8 cellular contexts compared by ENCODE assay signal in the genomic region with DNA sequence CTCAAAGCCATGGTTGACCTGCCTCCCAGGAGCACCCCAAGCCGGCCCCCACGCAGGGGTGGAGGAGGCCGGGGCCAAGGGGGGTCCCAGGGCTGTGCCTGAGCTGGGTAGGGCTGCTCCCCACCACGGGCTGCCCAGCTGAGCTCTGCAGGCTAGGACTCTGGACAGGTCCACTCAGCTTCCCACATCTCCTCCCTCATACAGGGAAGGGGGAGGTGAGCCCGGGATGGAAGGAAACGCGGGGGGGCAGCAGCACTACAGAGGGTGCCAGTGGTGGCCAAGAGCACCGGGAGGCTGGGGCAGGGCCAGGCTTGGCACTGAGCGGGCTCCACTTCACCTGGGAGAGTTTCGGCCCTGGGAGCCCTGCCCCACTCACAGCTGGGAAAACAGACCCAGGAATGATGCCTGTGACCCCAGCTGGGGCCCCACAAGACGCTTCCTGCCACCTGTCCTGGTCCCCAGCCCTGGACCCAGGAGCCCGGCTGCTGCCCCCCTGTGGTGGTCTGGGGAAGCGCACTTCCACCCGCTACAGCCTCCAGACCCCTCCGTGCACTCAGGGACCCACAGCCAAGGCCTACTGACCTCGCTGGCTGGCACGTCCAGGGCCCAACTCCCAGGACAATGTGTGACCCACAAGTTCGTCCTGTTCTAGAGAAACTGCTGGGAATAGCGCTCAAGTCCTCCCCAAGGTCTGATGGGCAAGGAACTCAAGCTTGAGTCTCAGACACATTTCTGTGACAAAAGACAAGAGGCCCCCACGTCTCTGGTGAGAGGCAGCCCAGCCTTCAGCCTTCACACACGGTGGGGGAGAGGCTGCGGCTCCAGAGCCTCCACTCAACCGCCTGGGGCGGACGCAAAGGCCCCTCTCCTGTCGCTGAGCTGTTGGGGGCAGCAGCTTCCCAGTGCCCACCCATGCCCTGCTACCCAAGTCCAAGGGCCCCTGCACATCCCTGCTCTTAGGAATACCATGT. TPM values are rescaled to one million over a fixed set of nuclear protein-coding genes. Genes with fewer than 3 reads are reported as not detected.
DNase-seq lines count a peak whose midpoint lies in the region; ATAC-seq, FAIRE-seq and TF ChIP-seq lines count a peak whose summit lies in the region.

No MANE protein-coding gene starts in this region.

- H3K4me3 Mint-ChIP-seq in GM23338 = peak overlapping the region; percentile 52; the same call in 2 of the 3 replicates
- peak overlapping the region; percentile 60 for H3K4me3 Mint-ChIP-seq in activated T-cell treated with anti-CD3 and anti-CD28 coated beads, Interleukin-2, amount 50 U/mL, for 24 hours

- H2AFZ ChIP-seq in GM23338 = no peak overlapping the region

- H3K27ac Mint-ChIP-seq in GM23338 = no peak overlapping the region
- H3K27ac Mint-ChIP-seq in activated T-cell treated with anti-CD3 and anti-CD28 coated beads, Interleukin-2, amount 50 U/mL, for 24 hours = peak overlapping the region; percentile 79

- peaks cover 22% of the 10 kb centered on the region for H3F3A ChIP-seq in GM23338 (replicated peaks; ENCODE audit: low read depth)

- no peaks in the 10 kb centered on the region for H3K9me2 ChIP-seq in GM23338 (ENCODE audit: insufficient read depth)

- H3K27ac ChIP-seq in GM23338 (ENCODE audit: low read depth) = peak overlapping the region; percentile 83; the same call in 1 of the 2 replicates

- H3K79me2 ChIP-seq in GM23338 (replicated peaks; ENCODE audit: insufficient read depth) = peaks cover 21% of the 10 kb centered on the region

- no peaks in the 10 kb centered on the region; the same call in 1 of the 3 replicates for H3K9me3 Mint-ChIP-seq in GM23338
- H3K9me3 Mint-ChIP-seq in activated T-cell treated with anti-CD3 and anti-CD28 coated beads, Interleukin-2, amount 50 U/mL, for 24 hours = no peaks in the 10 kb centered on the region

- H3K4me1 ChIP-seq in BE2C (peaks cover 3% of the 10 kb centered on the region; the same call in 1 of the 2 replicates), GM23338 (ENCODE audit: insufficient read depth) (peaks cover 9% of the 10 kb centered on the region)

- TF ChIP-seq CTCF in BE2C (IDR thresholded peaks at IDR 0.05; ENCODE audit: low read depth, low read length) (peak; percentile 88), GM23338 (conservative IDR thresholded peaks at IDR 0.05; ENCODE audit: low read depth in 2 of 2) (peak; percentile 74 to 87)

- H3K27me3 ChIP-seq in BE2C (no peaks in the 10 kb centered on the region), GM23338 (ENCODE audit: insufficient read depth) (no peaks in the 10 kb centered on the region)

- DNase-seq in BE2C = peak; percentile 82
- DNase-seq in GM23338 (ENCODE audit: low spot score) = peak; percentile 86
- DNase-seq in OCI-M1 (lab: John Stamatoyannopoulos, UW) = peak; percentile 80
- DNase-seq in activated T-cell treated with anti-CD3 and anti-CD28 coated beads, Interleukin-2, amount 50 U/mL, for 24 hours = peak; percentile 89
- DNase-seq in fibroblast of peridontal ligament (ENCODE audit: extremely low read depth) = peak; percentile 51
- DNase-seq in posterior vena cava (ENCODE audit: low spot score) = peak; percentile 88
- DNase-seq in urothelium cell line (ENCODE audit: low spot score) = peak; percentile 68

- no peaks in the 10 kb centered on the region for H3K9me3 ChIP-seq in BE2C

- ATAC-seq in GM23338 (peak; percentile 63), HG02840 (IDR thresholded peaks at IDR 0.05; ENCODE audit: low FRiP score, unreplicated experiment) (no peak)

- peaks cover 11% of the 10 kb centered on the region for H3K27me3 Mint-ChIP-seq in GM23338 (ENCODE audit: insufficient read depth, low read depth, poor library complexity)
- H3K27me3 Mint-ChIP-seq in activated T-cell treated with anti-CD3 and anti-CD28 coated beads, Interleukin-2, amount 50 U/mL, for 24 hours = no peaks in the 10 kb centered on the region

- no peak for FAIRE-seq in urothelium cell line (lab: Jason Lieb, UNC)

- peaks cover 12% of the 10 kb centered on the region for H4K20me1 ChIP-seq in GM23338 (replicated peaks; ENCODE audit: insufficient read depth)

- H3K4me3 ChIP-seq in BE2C (ENCODE audit: low read depth, low read length) (no peak overlapping the region), GM23338 (no peak overlapping the region)

- H3K4me1 Mint-ChIP-seq in GM23338 = peaks cover 7% of the 10 kb centered on the region
- peaks cover 39% of the 10 kb centered on the region for H3K4me1 Mint-ChIP-seq in activated T-cell treated with anti-CD3 and anti-CD28 coated beads, Interleukin-2, amount 50 U/mL, for 24 hours (ENCODE audit: low read depth)

- H3K36me3 Mint-ChIP-seq in GM23338 (ENCODE audit: low read depth) = peaks cover 9% of the 10 kb centered on the region; the same call in 2 of the 3 replicates
- H3K36me3 Mint-ChIP-seq in activated T-cell treated with anti-CD3 and anti-CD28 coated beads, Interleukin-2, amount 50 U/mL, for 24 hours (ENCODE audit: low read depth) = peaks cover 30% of the 10 kb centered on the region

- H3K4me2 ChIP-seq in GM23338 = peak overlapping the region; percentile 38; the same call in 1 of the 2 replicates

- intact Hi-C loops in posterior vena cava (cut with DNase I) = loop anchor here in 1 of 2 donors (10.0 kb wide), 1 partner anchor 133 kb away; no protein-coding TSS in a partner anchor

- H3K36me3 ChIP-seq in BE2C (peaks cover 28% of the 10 kb centered on the region), GM23338 (ENCODE audit: insufficient read depth) (no peaks in the 10 kb centered on the region)

TF ChIP-seq in GM23338, 12 proteins besides CTCF, POLR2A, EP300 and RAD21 (continues in another document):
- TF ChIP-seq STAT1 (IDR thresholded peaks at IDR 0.05; ENCODE audit: unreplicated experiment) (no peak), EZH2phosphoT487 (IDR thresholded peaks at IDR 0.05; ENCODE audit: unreplicated experiment) (no peak), ZNF114 (CRISPR knock-in tag; IDR thresholded peaks at IDR 0.05) (no peak), ZNF331 (CRISPR knock-in tag; IDR thresholded peaks at IDR 0.05; ENCODE audit: low read depth) (no peak), NANOG (IDR thresholded peaks at IDR 0.05; ENCODE audit: borderline replicate concordance) (no peak), JUNB (IDR thresholded peaks at IDR 0.05; ENCODE audit: unreplicated experiment) (no peak), POLR2AphosphoS5 (IDR thresholded peaks at IDR 0.05; ENCODE audit: low read depth) (no peak), EZH2 (IDR thresholded peaks at IDR 0.05; ENCODE audit: low read depth, unreplicated experiment) (no peak)
- TF ChIP-seq, protein P1, sequence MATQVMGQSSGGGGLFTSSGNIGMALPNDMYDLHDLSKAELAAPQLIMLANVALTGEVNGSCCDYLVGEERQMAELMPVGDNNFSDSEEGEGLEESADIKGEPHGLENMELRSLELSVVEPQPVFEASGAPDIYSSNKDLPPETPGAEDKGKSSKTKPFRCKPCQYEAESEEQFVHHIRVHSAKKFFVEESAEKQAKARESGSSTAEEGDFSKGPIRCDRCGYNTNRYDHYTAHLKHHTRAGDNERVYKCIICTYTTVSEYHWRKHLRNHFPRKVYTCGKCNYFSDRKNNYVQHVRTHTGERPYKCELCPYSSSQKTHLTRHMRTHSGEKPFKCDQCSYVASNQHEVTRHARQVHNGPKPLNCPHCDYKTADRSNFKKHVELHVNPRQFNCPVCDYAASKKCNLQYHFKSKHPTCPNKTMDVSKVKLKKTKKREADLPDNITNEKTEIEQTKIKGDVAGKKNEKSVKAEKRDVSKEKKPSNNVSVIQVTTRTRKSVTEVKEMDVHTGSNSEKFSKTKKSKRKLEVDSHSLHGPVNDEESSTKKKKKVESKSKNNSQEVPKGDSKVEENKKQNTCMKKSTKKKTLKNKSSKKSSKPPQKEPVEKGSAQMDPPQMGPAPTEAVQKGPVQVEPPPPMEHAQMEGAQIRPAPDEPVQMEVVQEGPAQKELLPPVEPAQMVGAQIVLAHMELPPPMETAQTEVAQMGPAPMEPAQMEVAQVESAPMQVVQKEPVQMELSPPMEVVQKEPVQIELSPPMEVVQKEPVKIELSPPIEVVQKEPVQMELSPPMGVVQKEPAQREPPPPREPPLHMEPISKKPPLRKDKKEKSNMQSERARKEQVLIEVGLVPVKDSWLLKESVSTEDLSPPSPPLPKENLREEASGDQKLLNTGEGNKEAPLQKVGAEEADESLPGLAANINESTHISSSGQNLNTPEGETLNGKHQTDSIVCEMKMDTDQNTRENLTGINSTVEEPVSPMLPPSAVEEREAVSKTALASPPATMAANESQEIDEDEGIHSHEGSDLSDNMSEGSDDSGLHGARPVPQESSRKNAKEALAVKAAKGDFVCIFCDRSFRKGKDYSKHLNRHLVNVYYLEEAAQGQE (IDR thresholded peaks at IDR 0.05; ENCODE audit: unreplicated experiment) = no peak

RNA-seq across cellular contexts. Expression of a gene that starts 3.0 kb away (rescaled TPM):
- 640 TPM for polyA plus RNA-seq in BE2C (2012; ENCODE audit: insufficient read depth, insufficient read length, low read depth)
- 156 and 167 TPM in 2 replicates for total RNA-seq in GM23338 (2014; rRNA removed; shearing (Covaris generic))
- polyA plus RNA-seq in GM23338 (2016; fragmentation: Nextera tagmentation; extraction: Ambion mirVana) = 355 and 369 TPM in 2 replicates
- total RNA-seq in posterior vena cava = 10 to 100 TPM; 70.9 to 78.8 TPM

RNA-seq across cellular contexts. Expression of a gene that starts 13.7 kb away (rescaled TPM):
- 37.5 TPM for polyA plus RNA-seq in BE2C (2012; ENCODE audit: insufficient read depth, insufficient read length, low read depth)
- 11.7 and 17.2 TPM in 2 replicates for total RNA-seq in GM23338 (2014; rRNA removed; shearing (Covaris generic))
- 7.6 and 9.1 TPM in 2 replicates for polyA plus RNA-seq in GM23338 (2016; fragmentation: Nextera tagmentation; extraction: Ambion mirVana)
- 100 to 1,000 TPM; 104 to 174 TPM for total RNA-seq in posterior vena cava

RNA-seq across cellular contexts. Expression of a gene that starts 22.8 kb away (rescaled TPM):
- polyA plus RNA-seq in BE2C (2012; ENCODE audit: insufficient read depth, insufficient read length, low read depth) = 277 TPM
- total RNA-seq in GM23338 (2014; rRNA removed; shearing (Covaris generic)) = 62.7 and 69.7 TPM in 2 replicates
- 13.5 and 15.4 TPM in 2 replicates for polyA plus RNA-seq in GM23338 (2016; fragmentation: Nextera tagmentation; extraction: Ambion mirVana)
- total RNA-seq in posterior vena cava = 10 to 100 TPM; 45.9 to 61.9 TPM

RNA-seq across cellular contexts. Expression of a gene that starts 27.1 kb away (rescaled TPM):
- polyA plus RNA-seq in BE2C (2012; ENCODE audit: insufficient read depth, insufficient read length, low read depth) = 491 TPM
- 146 and 147 TPM in 2 replicates for total RNA-seq in GM23338 (2014; rRNA removed; shearing (Covaris generic))
- 99.4 and 115 TPM in 2 replicates for polyA plus RNA-seq in GM23338 (2016; fragmentation: Nextera tagmentation; extraction: Ambion mirVana)
- 100 to 1,000 TPM; 102 to 109 TPM for total RNA-seq in posterior vena cava

RNA-seq across cellular contexts. Expression of a gene that starts 35.1 kb away (rescaled TPM):
- polyA plus RNA-seq in BE2C (2012; ENCODE audit: insufficient read depth, insufficient read length, low read depth) = 709 TPM
- 158 and 173 TPM in 2 replicates for total RNA-seq in GM23338 (2014; rRNA removed; shearing (Covaris generic))
- polyA plus RNA-seq in GM23338 (2016; fragmentation: Nextera tagmentation; extraction: Ambion mirVana) = 319 and 344 TPM in 2 replicates
- 10 to 100 TPM; 69.7 to 75.0 TPM for total RNA-seq in posterior vena cava
